ENCODE assay signal across 1 cellular context in the genomic region with DNA sequence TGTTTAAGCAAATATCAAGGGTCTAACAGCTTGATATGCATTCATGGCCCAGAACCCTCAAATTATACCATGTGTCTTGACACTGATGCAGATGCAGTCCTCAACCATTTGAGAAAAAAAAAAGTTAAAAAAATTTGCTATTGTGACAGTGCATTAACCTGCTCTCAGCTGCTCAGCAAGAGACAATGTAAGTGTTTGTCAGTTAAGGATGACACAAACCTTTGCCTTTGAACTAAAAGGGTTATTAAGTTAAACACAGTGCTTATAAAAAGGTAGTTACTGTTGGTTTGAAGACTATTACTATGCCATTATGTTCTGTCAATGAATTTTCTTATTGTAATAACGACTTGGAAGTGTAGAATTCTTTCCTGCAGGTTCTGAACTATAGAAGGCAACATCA.
TF ChIP-seq lines count a peak whose summit lies in the region.

No MANE protein-coding gene starts in this region.

TF ChIP-seq in SK-N-SH, 30 proteins besides CTCF, POLR2A, EP300 and RAD21 (continued from another document):
- TF ChIP-seq ELF1 (IDR thresholded peaks at IDR 0.05) = no peak
